1 cellular context compared by ENCODE assay signal in genomic region chr11:73335204-73335923, GRCh38.
TF ChIP-seq lines count a peak whose summit lies in the region.

No MANE protein-coding gene starts in this region.

TF ChIP-seq in K562, 482 proteins besides CTCF, POLR2A, EP300 and RAD21 (continued from another document):
- TF ChIP-seq CLOCK (CRISPR knock-in tag; IDR thresholded peaks at IDR 0.05; ENCODE audit: borderline replicate concordance) = no peak
- TF ChIP-seq ZFP36 (IDR thresholded peaks at IDR 0.05; ENCODE audit: low read depth, low read length, partially characterized antibody) = peak; percentile 8
- peak; percentile 34; the same call in 1 of the 2 replicates for TF ChIP-seq MAX (CRISPR knock-in tag; IDR thresholded peaks at IDR 0.05)
- no peak for TF ChIP-seq NR1H2 (CRISPR knock-in tag; IDR thresholded peaks at IDR 0.05)
- no peak for TF ChIP-seq NKRF (IDR thresholded peaks at IDR 0.05; ENCODE audit: borderline replicate concordance)
- no peak for TF ChIP-seq RERE (CRISPR knock-in tag; IDR thresholded peaks at IDR 0.05; ENCODE audit: borderline replicate concordance)
- 0 out of 2 replicates have a peak, but pooled peaks have one; percentile 36 for TF ChIP-seq ESRRA (IDR thresholded peaks at IDR 0.05; ENCODE audit: borderline replicate concordance, low read depth)
- no peak for TF ChIP-seq ZNF316 (IDR thresholded peaks at IDR 0.05)
- TF ChIP-seq RB1 (IDR thresholded peaks at IDR 0.05; ENCODE audit: low read depth) = peak; percentile 39; the same call in 1 of the 2 replicates
- TF ChIP-seq ZBTB7A (IDR thresholded peaks at IDR 0.05; ENCODE audit: borderline replicate concordance, control insufficient read depth, low read depth, low read length) = peak; percentile 12; the same call in 1 of the 2 replicates
- no peak for TF ChIP-seq PHF21A (IDR thresholded peaks at IDR 0.05; ENCODE audit: borderline replicate concordance, low read depth)
- TF ChIP-seq NFIX (CRISPR knock-in tag; IDR thresholded peaks at IDR 0.05; ENCODE audit: low read depth) = no peak
- no peak for TF ChIP-seq PREB (CRISPR knock-in tag; IDR thresholded peaks at IDR 0.05)
- no peak for TF ChIP-seq ZBTB9 (CRISPR knock-in tag; IDR thresholded peaks at IDR 0.05)
- TF ChIP-seq FOXP1 (CRISPR knock-in tag; IDR thresholded peaks at IDR 0.05) = no peak
- TF ChIP-seq DEAF1 (CRISPR knock-in tag; IDR thresholded peaks at IDR 0.05) = peak; percentile 64
- no peak for TF ChIP-seq SRF (CRISPR knock-in tag; IDR thresholded peaks at IDR 0.05)
- TF ChIP-seq ATF3 (IDR thresholded peaks at IDR 0.05) = no peak
- no peak for TF ChIP-seq ATF3 (CRISPR knock-in tag; conservative IDR thresholded peaks at IDR 0.05)
- no peak for TF ChIP-seq BCL6 (CRISPR knock-in tag; IDR thresholded peaks at IDR 0.05)
- no peak for TF ChIP-seq SP2 (IDR thresholded peaks at IDR 0.05; ENCODE audit: extremely low read depth, low read depth, low read length, poor library complexity, severe bottlenecking)
- no peak for TF ChIP-seq TRIM24 (IDR thresholded peaks at IDR 0.05)
- peak; percentile 18; the same call in 1 of the 2 replicates for TF ChIP-seq KLF16 (IDR thresholded peaks at IDR 0.05)
- no peak for TF ChIP-seq ZC3H11A (IDR thresholded peaks at IDR 0.05; ENCODE audit: low read depth, low read length)
- no peak for TF ChIP-seq ARID2 (IDR thresholded peaks at IDR 0.05)
- TF ChIP-seq RBBP5 (IDR thresholded peaks at IDR 0.05; ENCODE audit: borderline replicate concordance, insufficient read depth, low read length, poor library complexity, severe bottlenecking) = no peak
- TF ChIP-seq REST (CRISPR knock-in tag; IDR thresholded peaks at IDR 0.05; ENCODE audit: low read depth) = no peak
- TF ChIP-seq CHD2 (IDR thresholded peaks at IDR 0.05; ENCODE audit: low read depth, low read length) = no peak
- peak; percentile 88 for TF ChIP-seq SMC3 (conservative IDR thresholded peaks at IDR 0.05; ENCODE audit: insufficient read depth, low read depth, low read length)
- TF ChIP-seq ZNF384 (IDR thresholded peaks at IDR 0.05; ENCODE audit: low read depth, low read length) = peak; percentile 82
- TF ChIP-seq RBM25 (IDR thresholded peaks at IDR 0.05; ENCODE audit: low read depth, low read length, severe bottlenecking) = no peak
- TF ChIP-seq MAZ (CRISPR knock-in tag; conservative IDR thresholded peaks at IDR 0.05 in 1 of 2, IDR thresholded peaks at IDR 0.05 in 1 of 2) = peak in 1 of 2 experiments; percentile 49; a peak in 1 of 4 replicates
- TF ChIP-seq ATF7 (IDR thresholded peaks at IDR 0.05) = peak; percentile 45; the same call in 1 of the 2 replicates
- TF ChIP-seq XRCC5 (IDR thresholded peaks at IDR 0.05; ENCODE audit: low read depth, low read length) = peak; percentile 81
- TF ChIP-seq TAL1 (IDR thresholded peaks at IDR 0.05) = no peak
- no peak for TF ChIP-seq SAFB2 (IDR thresholded peaks at IDR 0.05; ENCODE audit: borderline replicate concordance, low read depth, low read length, severe bottlenecking)
